Comparison of ENCODE assay signal across 17 cellular contexts in genomic region chr6:156851447-156851846, GRCh38.
DNase-seq lines count a peak whose midpoint lies in the region; ATAC-seq and TF ChIP-seq lines count a peak whose summit lies in the region.
"Had no signal": no experiment of that assay in that cellular context is flagged by ENCODE, and none has a peak within 500 bp of the region (broad histone marks: within the 10 kb centered on the region; RNA-seq: fewer than 3 reads in every experiment).

No MANE protein-coding gene starts in this region.

- TF ChIP-seq CTCF in HFFc6 (IDR thresholded peaks at IDR 0.05) = no peak
- TF ChIP-seq CTCF in thyroid gland (IDR thresholded peaks at IDR 0.05) = no peak

- 58 to 66% methylated on average over 3 of the region's 3 CpGs for whole genome bisulfite sequencing in thyroid gland, 2 donors

- H3K27me3 Mint-ChIP-seq in HFFc6 (ENCODE audit: insufficient read depth) = no peaks in the 10 kb centered on the region
- H3K27me3 Mint-ChIP-seq: activated CD4-positive, alpha-beta memory T cell treated with anti-CD3 and anti-CD28 coated beads for 36 hours; T-cell had no signal

- no peaks in the 10 kb centered on the region for H3K27me3 ChIP-seq in thyroid gland
- H3K27me3 ChIP-seq: colonic mucosa, neutrophil had no signal

- TF ChIP-seq POLR2A in thyroid gland (IDR thresholded peaks at IDR 0.05) = no peak

- peaks cover 64% of the 10 kb centered on the region for H3K4me1 Mint-ChIP-seq in HFFc6 (ENCODE audit: low read depth)

- H3K9me3 ChIP-seq in thyroid gland = no peaks in the 10 kb centered on the region
- H3K9me3 ChIP-seq: colonic mucosa, neutrophil had no signal

- peak overlapping the region in 1 of 3 donors; percentile 10 for H3K27ac ChIP-seq in thyroid gland
- H3K27ac ChIP-seq: colonic mucosa, neutrophil had no signal

- H3K4me3 ChIP-seq in thyroid gland (replicated peaks in 1 of 3) = no peak overlapping the region
- H3K4me3 ChIP-seq: colonic mucosa had no signal

- DNase-seq in HFFc6 (no peak), left lobe of liver (ENCODE audit: low spot score) (no peak), NCI-H524 (lab: John Stamatoyannopoulos, UW) (no peak), thyroid gland (no peak)
- no peak for DNase-seq in stimulated activated CD4-positive, alpha-beta T cell treated with anti-CD3 and anti-CD28 coated beads, Interleukin-2, amount 100 ng/mL, for 48 hours
- DNase-seq: activated CD4-positive, alpha-beta memory T cell treated with anti-CD3 and anti-CD28 coated beads for 36 hours; colonic mucosa; GF-D8; NCI-H1092 treated with DMSO at 0.1 percent for 48 hours; NCI-H526 treated with DMSO at 0.1 percent for 48 hours; stimulated activated CD4-positive, alpha-beta T cell treated with anti-CD3 and anti-CD28 coated beads, Interleukin-15, amount 100 ng/mL, for 24 hours; T-cell had no signal

- no peaks in the 10 kb centered on the region for H3K36me3 Mint-ChIP-seq in HFFc6 (ENCODE audit: low read depth)
- H3K36me3 Mint-ChIP-seq: T-cell had no signal

- H3K4me1 ChIP-seq in thyroid gland = peaks cover 66 to 72% of the 10 kb centered on the region in 2 donors
- H3K4me1 ChIP-seq: colonic mucosa had no signal

- peak; percentile 30 for ATAC-seq in GM18498 (IDR thresholded peaks at IDR 0.05; ENCODE audit: unreplicated experiment)
- 0 out of 3 replicates have a peak, but pooled peaks have one; percentile 30 for ATAC-seq in SK-N-SH treated with all-trans-retinoic acid at 6 μM for 48 hours
- peak; percentile 34 for ATAC-seq in left lobe of liver
- ATAC-seq in HG03520 (IDR thresholded peaks at IDR 0.05; ENCODE audit: unreplicated experiment) = no peak
- ATAC-seq: activated naive CD4-positive, alpha-beta T cell treated with anti-CD3 and anti-CD28 coated beads, Interleukin-2, amount 50 U/mL, for 72 hours had no signal

- peak overlapping the region; percentile 26 for H3K4me3 Mint-ChIP-seq in HFFc6
- H3K4me3 Mint-ChIP-seq: activated CD4-positive, alpha-beta memory T cell treated with anti-CD3 and anti-CD28 coated beads for 36 hours; T-cell had no signal

- H3K36me3 ChIP-seq in thyroid gland = no peaks in the 10 kb centered on the region
- H3K36me3 ChIP-seq: colonic mucosa, neutrophil had no signal

- no peak overlapping the region for H3K27ac Mint-ChIP-seq in HFFc6
- H3K27ac Mint-ChIP-seq: activated CD4-positive, alpha-beta memory T cell treated with anti-CD3 and anti-CD28 coated beads for 36 hours; activated naive CD4-positive, alpha-beta T cell treated with anti-CD3 and anti-CD28 coated beads, Interleukin-2, amount 50 U/mL, for 72 hours had no signal

- intact Hi-C loops in thyroid gland (cut with DNase I) = no loop called here

- H3K9me3 Mint-ChIP-seq in HFFc6 = no peaks in the 10 kb centered on the region
- H3K9me3 Mint-ChIP-seq: activated CD4-positive, alpha-beta memory T cell treated with anti-CD3 and anti-CD28 coated beads for 36 hours; T-cell had no signal

TF ChIP-seq in SK-N-SH treated with all-trans-retinoic acid at 6 μM for 48 hours, 23 proteins besides CTCF, POLR2A, EP300 and RAD21:
- TF ChIP-seq ARNTL (CRISPR knock-in tag; IDR thresholded peaks at IDR 0.05; ENCODE audit: borderline replicate concordance, low read depth) (no peak), ZC3H10 (CRISPR knock-in tag; IDR thresholded peaks at IDR 0.05) (no peak), ESRRG (CRISPR knock-in tag; IDR thresholded peaks at IDR 0.05) (no peak), ZFP30 (CRISPR knock-in tag; IDR thresholded peaks at IDR 0.05) (no peak), RARB (CRISPR knock-in tag; IDR thresholded peaks at IDR 0.05) (no peak), SNAI2 (CRISPR knock-in tag; IDR thresholded peaks at IDR 0.05) (no peak), CREB5 (CRISPR knock-in tag; IDR thresholded peaks at IDR 0.05; ENCODE audit: low read depth) (no peak), BACH2 (CRISPR knock-in tag; IDR thresholded peaks at IDR 0.05; ENCODE audit: borderline replicate concordance) (no peak), PPARA (CRISPR knock-in tag; IDR thresholded peaks at IDR 0.05; ENCODE audit: borderline replicate concordance) (no peak), TCF4 (CRISPR knock-in tag; IDR thresholded peaks at IDR 0.05; ENCODE audit: borderline replicate concordance) (no peak), ZNF565 (CRISPR knock-in tag; conservative IDR thresholded peaks at IDR 0.05; ENCODE audit: low read depth) (no peak), ZFP3 (CRISPR knock-in tag; IDR thresholded peaks at IDR 0.05) (no peak)
TF ChIP-seq in SK-N-SH treated with all-trans-retinoic acid at 6 μM for 48 hours: peak in this region for 0.
